Comparison of ENCODE assay signal across 1 cellular context in genomic region chr17:48546924-48547838, GRCh38.
TF ChIP-seq lines count a peak whose summit lies in the region.

No MANE protein-coding gene starts in this region.

TF ChIP-seq in HEK293, 187 proteins besides CTCF, POLR2A, EP300 and RAD21 (continued from another document):
- TF ChIP-seq ELK4 (IDR thresholded peaks at IDR 0.05; ENCODE audit: borderline replicate concordance, low read depth, low read length) (no peak), EGR2 (tag by site-specific recombination; IDR thresholded peaks at IDR 0.05; ENCODE audit: low read depth) (0 out of 2 replicates have a peak, but pooled peaks have one; percentile 29), OVOL3 (tag by site-specific recombination; IDR thresholded peaks at IDR 0.05) (peak; percentile 85), ZNF837 (tag by site-specific recombination; IDR thresholded peaks at IDR 0.05) (no peak), ZNF423 (tag by site-specific recombination; IDR thresholded peaks at IDR 0.05) (peak; percentile 76; the same call in 1 of the 2 replicates), ZSCAN30 (tag by site-specific recombination; IDR thresholded peaks at IDR 0.05) (peak; percentile 95), ZNF2 (tag by site-specific recombination; IDR thresholded peaks at IDR 0.05) (peak; percentile 60; the same call in 1 of the 2 replicates), ZNF664 (tag by site-specific recombination; IDR thresholded peaks at IDR 0.05) (peak; percentile 71), ZNF366 (tag by site-specific recombination; conservative IDR thresholded peaks at IDR 0.05) (peak; percentile 62), ZNF843 (tag by site-specific recombination; IDR thresholded peaks at IDR 0.05) (peak; percentile 92), KLF8 (tag by site-specific recombination; IDR thresholded peaks at IDR 0.05) (peak; percentile 21; the same call in 1 of the 2 replicates), ZNF514 (tag by site-specific recombination; IDR thresholded peaks at IDR 0.05) (no peak), INSM2 (tag by site-specific recombination; IDR thresholded peaks at IDR 0.05) (peak; percentile 82), ZNF629 (tag by site-specific recombination; IDR thresholded peaks at IDR 0.05) (peak; percentile 38), ZNF10 (tag by site-specific recombination; IDR thresholded peaks at IDR 0.05) (no peak), ZNF433 (tag by site-specific recombination; IDR thresholded peaks at IDR 0.05; ENCODE audit: low read depth) (no peak), ZNF600 (tag by site-specific recombination; IDR thresholded peaks at IDR 0.05) (peak; percentile 28; the same call in 1 of the 2 replicates), ZSCAN23 (tag by site-specific recombination; IDR thresholded peaks at IDR 0.05) (no peak), ZNF560 (tag by site-specific recombination; IDR thresholded peaks at IDR 0.05; ENCODE audit: borderline replicate concordance) (no peak), SP2 (tag by site-specific recombination; IDR thresholded peaks at IDR 0.05) (peak; percentile 15), ZNF660 (tag by site-specific recombination; IDR thresholded peaks at IDR 0.05) (peak; percentile 76), ZNF501 (tag by site-specific recombination; IDR thresholded peaks at IDR 0.05) (0 out of 2 replicates have a peak, but pooled peaks have one; percentile 20), SP7 (tag by site-specific recombination; IDR thresholded peaks at IDR 0.05) (peak; percentile 100), ZIC2 (tag by site-specific recombination; IDR thresholded peaks at IDR 0.05) (peak; percentile 83), PRDM1 (tag by site-specific recombination; IDR thresholded peaks at IDR 0.05) (no peak), KLF7 (tag by site-specific recombination; IDR thresholded peaks at IDR 0.05; ENCODE audit: borderline replicate concordance) (peak; percentile 71; the same call in 1 of the 2 replicates), ZNF561 (tag by site-specific recombination; IDR thresholded peaks at IDR 0.05; ENCODE audit: borderline replicate concordance) (peak; percentile 90; the same call in 1 of the 2 replicates), ZFP69B (tag by site-specific recombination; IDR thresholded peaks at IDR 0.05) (peak; percentile 88), ZBTB11 (tag by site-specific recombination; conservative IDR thresholded peaks at IDR 0.05; ENCODE audit: low read depth) (peak; percentile 27; the same call in 1 of the 2 replicates)
- TF ChIP-seq, protein P1, sequence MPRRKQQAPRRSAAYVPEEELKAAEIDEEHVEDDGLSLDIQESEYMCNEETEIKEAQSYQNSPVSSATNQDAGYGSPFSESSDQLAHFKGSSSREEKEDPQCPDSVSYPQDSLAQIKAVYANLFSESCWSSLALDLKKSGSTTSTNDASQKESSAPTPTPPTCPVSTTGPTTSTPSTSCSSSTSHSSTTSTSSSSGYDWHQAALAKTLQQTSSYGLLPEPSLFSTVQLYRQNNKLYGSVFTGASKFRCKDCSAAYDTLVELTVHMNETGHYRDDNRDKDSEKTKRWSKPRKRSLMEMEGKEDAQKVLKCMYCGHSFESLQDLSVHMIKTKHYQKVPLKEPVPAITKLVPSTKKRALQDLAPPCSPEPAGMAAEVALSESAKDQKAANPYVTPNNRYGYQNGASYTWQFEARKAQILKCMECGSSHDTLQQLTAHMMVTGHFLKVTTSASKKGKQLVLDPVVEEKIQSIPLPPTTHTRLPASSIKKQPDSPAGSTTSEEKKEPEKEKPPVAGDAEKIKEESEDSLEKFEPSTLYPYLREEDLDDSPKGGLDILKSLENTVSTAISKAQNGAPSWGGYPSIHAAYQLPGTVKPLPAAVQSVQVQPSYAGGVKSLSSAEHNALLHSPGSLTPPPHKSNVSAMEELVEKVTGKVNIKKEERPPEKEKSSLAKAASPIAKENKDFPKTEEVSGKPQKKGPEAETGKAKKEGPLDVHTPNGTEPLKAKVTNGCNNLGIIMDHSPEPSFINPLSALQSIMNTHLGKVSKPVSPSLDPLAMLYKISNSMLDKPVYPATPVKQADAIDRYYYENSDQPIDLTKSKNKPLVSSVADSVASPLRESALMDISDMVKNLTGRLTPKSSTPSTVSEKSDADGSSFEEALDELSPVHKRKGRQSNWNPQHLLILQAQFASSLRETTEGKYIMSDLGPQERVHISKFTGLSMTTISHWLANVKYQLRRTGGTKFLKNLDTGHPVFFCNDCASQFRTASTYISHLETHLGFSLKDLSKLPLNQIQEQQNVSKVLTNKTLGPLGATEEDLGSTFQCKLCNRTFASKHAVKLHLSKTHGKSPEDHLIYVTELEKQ (tag by site-specific recombination; IDR thresholded peaks at IDR 0.05; ENCODE audit: borderline replicate concordance): peak; percentile 67; the same call in 1 of the 2 replicates
- TF ChIP-seq, protein P2, sequence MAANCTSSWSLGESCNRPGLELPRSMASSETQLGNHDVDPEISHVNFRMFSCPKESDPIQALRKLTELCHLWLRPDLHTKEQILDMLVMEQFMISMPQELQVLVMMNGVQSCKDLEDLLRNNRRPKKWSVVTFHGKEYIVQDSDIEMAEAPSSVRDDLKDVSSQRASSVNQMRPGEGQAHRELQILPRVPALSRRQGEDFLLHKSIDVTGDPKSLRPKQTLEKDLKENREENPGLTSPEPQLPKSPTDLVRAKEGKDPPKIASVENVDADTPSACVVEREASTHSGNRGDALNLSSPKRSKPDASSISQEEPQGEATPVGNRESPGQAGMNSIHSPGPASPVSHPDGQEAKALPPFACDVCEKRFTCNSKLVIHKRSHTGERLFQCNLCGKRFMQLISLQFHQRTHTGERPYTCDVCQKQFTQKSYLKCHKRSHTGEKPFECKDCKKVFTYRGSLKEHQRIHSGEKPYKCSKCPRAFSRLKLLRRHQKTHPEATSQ (tag by site-specific recombination; IDR thresholded peaks at IDR 0.05): no peak
- TF ChIP-seq, protein P3, sequence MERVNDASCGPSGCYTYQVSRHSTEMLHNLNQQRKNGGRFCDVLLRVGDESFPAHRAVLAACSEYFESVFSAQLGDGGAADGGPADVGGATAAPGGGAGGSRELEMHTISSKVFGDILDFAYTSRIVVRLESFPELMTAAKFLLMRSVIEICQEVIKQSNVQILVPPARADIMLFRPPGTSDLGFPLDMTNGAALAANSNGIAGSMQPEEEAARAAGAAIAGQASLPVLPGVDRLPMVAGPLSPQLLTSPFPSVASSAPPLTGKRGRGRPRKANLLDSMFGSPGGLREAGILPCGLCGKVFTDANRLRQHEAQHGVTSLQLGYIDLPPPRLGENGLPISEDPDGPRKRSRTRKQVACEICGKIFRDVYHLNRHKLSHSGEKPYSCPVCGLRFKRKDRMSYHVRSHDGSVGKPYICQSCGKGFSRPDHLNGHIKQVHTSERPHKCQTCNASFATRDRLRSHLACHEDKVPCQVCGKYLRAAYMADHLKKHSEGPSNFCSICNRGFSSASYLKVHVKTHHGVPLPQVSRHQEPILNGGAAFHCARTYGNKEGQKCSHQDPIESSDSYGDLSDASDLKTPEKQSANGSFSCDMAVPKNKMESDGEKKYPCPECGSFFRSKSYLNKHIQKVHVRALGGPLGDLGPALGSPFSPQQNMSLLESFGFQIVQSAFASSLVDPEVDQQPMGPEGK (tag by site-specific recombination; IDR thresholded peaks at IDR 0.05): peak; percentile 75
- TF ChIP-seq, protein P4, sequence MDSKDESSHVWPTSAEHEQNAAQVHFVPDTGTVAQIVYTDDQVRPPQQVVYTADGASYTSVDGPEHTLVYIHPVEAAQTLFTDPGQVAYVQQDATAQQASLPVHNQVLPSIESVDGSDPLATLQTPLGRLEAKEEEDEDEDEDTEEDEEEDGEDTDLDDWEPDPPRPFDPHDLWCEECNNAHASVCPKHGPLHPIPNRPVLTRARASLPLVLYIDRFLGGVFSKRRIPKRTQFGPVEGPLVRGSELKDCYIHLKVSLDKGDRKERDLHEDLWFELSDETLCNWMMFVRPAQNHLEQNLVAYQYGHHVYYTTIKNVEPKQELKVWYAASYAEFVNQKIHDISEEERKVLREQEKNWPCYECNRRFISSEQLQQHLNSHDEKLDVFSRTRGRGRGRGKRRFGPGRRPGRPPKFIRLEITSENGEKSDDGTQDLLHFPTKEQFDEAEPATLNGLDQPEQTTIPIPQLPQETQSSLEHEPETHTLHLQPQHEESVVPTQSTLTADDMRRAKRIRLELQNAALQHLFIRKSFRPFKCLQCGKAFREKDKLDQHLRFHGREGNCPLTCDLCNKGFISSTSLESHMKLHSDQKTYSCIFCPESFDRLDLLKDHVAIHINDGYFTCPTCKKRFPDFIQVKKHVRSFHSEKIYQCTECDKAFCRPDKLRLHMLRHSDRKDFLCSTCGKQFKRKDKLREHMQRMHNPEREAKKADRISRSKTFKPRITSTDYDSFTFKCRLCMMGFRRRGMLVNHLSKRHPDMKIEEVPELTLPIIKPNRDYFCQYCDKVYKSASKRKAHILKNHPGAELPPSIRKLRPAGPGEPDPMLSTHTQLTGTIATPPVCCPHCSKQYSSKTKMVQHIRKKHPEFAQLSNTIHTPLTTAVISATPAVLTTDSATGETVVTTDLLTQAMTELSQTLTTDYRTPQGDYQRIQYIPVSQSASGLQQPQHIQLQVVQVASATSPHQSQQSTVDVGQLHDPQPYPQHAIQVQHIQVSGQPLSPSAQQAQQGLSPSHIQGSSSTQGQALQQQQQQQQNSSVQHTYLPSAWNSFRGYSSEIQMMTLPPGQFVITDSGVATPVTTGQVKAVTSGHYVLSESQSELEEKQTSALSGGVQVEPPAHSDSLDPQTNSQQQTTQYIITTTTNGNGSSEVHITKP (tag by site-specific recombination; IDR thresholded peaks at IDR 0.05): peak; percentile 95
- TF ChIP-seq, protein P5, sequence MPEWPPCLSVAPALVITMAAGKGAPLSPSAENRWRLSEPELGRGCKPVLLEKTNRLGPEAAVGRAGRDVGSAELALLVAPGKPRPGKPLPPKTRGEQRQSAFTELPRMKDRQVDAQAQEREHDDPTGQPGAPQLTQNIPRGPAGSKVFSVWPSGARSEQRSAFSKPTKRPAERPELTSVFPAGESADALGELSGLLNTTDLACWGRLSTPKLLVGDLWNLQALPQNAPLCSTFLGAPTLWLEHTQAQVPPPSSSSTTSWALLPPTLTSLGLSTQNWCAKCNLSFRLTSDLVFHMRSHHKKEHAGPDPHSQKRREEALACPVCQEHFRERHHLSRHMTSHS (tag by site-specific recombination; IDR thresholded peaks at IDR 0.05): 0 out of 2 replicates have a peak, but pooled peaks have one; percentile 41
- TF ChIP-seq, protein P6, sequence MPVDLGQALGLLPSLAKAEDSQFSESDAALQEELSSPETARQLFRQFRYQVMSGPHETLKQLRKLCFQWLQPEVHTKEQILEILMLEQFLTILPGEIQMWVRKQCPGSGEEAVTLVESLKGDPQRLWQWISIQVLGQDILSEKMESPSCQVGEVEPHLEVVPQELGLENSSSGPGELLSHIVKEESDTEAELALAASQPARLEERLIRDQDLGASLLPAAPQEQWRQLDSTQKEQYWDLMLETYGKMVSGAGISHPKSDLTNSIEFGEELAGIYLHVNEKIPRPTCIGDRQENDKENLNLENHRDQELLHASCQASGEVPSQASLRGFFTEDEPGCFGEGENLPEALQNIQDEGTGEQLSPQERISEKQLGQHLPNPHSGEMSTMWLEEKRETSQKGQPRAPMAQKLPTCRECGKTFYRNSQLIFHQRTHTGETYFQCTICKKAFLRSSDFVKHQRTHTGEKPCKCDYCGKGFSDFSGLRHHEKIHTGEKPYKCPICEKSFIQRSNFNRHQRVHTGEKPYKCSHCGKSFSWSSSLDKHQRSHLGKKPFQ (tag by site-specific recombination; IDR thresholded peaks at IDR 0.05): peak; percentile 55
- TF ChIP-seq, protein P7, sequence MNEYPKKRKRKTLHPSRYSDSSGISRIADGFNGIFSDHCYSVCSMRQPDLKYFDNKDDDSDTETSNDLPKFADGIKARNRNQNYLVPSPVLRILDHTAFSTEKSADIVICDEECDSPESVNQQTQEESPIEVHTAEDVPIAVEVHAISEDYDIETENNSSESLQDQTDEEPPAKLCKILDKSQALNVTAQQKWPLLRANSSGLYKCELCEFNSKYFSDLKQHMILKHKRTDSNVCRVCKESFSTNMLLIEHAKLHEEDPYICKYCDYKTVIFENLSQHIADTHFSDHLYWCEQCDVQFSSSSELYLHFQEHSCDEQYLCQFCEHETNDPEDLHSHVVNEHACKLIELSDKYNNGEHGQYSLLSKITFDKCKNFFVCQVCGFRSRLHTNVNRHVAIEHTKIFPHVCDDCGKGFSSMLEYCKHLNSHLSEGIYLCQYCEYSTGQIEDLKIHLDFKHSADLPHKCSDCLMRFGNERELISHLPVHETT (tag by site-specific recombination; IDR thresholded peaks at IDR 0.05): peak; percentile 12; the same call in 1 of the 2 replicates
